9 cellular contexts compared by ENCODE assay signal in genomic region chr4:38189445-38189844, GRCh38.
A peak's percentile ranks its signal among the peaks of the same experiment; 100 is the strongest.
DNase-seq lines count a peak whose midpoint lies in the region; ATAC-seq and TF ChIP-seq lines count a peak whose summit lies in the region.
"Had no signal": no experiment of that assay in that cellular context is flagged by ENCODE, and none has a peak within 500 bp of the region (broad histone marks: within the 10 kb centered on the region; RNA-seq: fewer than 3 reads in every experiment).

No MANE protein-coding gene starts in this region.

- H3K79me2 ChIP-seq in GM23248 (ENCODE audit: insufficient read depth) (no peaks in the 10 kb centered on the region), PC-3 (ENCODE audit: low read length) (no peaks in the 10 kb centered on the region)

- ATAC-seq in PC-3 = peak; percentile 73
- no peak for ATAC-seq in GM18517 (IDR thresholded peaks at IDR 0.05; ENCODE audit: unreplicated experiment)

- H3K36me3 ChIP-seq in GM23248 (ENCODE audit: low read depth) (no peaks in the 10 kb centered on the region), PC-3 (ENCODE audit: low read depth, low read length) (no peaks in the 10 kb centered on the region)
- H3K36me3 ChIP-seq: SJCRH30 had no signal

- H3K4me1 ChIP-seq in GM23248 (ENCODE audit: insufficient read depth) (peaks cover 23% of the 10 kb centered on the region), PC-3 (ENCODE audit: insufficient read depth, low read length) (peaks cover 28% of the 10 kb centered on the region)

- in situ Hi-C loops in GM23248 (cut with MboI) = loop anchor here (10.0 kb wide), 2 partner anchors 485 to 545 kb away; no protein-coding TSS in a partner anchor

- H2AFZ ChIP-seq in GM23248 (no peak overlapping the region), PC-3 (ENCODE audit: low read length) (no peak overlapping the region)

- H3K4me3 ChIP-seq in GM23248 (no peak overlapping the region), PC-3 (ENCODE audit: low read length) (peak overlapping the region; percentile 31; the same call in 1 of the 2 replicates), epithelial cell of proximal tubule (ENCODE audit: low read depth, low read length) (no peak overlapping the region)
- H3K4me3 ChIP-seq: SJCRH30 had no signal

- H3K9ac ChIP-seq in GM23248 (no peak overlapping the region), PC-3 (ENCODE audit: low read length) (peak overlapping the region; percentile 95)

- H4K20me1 ChIP-seq in GM23248 (ENCODE audit: insufficient read depth) (no peaks in the 10 kb centered on the region), PC-3 (ENCODE audit: low read length) (no peaks in the 10 kb centered on the region)

- H3F3A ChIP-seq in GM23248 (ENCODE audit: insufficient read depth) (peaks cover 16% of the 10 kb centered on the region; the same call in 1 of the 2 replicates), PC-3 (ENCODE audit: low read length, unreplicated experiment) (no peaks in the 10 kb centered on the region)

- POLR2A ChIA-PET in PC-3 (lab: Charles Lee; ENCODE audit: unreplicated experiment) = no interaction called here

- H3K9me3 ChIP-seq in GM23248 (ENCODE audit: low read depth) (no peaks in the 10 kb centered on the region), PC-3 (ENCODE audit: low read length) (no peaks in the 10 kb centered on the region)
- H3K9me3 ChIP-seq: SJCRH30 had no signal

- H3K27me3 ChIP-seq in GM23248 (replicated peaks; ENCODE audit: insufficient read depth) (no peaks in the 10 kb centered on the region), PC-3 (ENCODE audit: low read length) (no peaks in the 10 kb centered on the region)
- H3K27me3 ChIP-seq: SJCRH30 had no signal

- 1 to 4% methylated on average over 3 of the region's 3 CpGs for WGBS in GM23248 (ENCODE audit: low coverage in 1 of 2, low lambda C conversion rate in 2 of 2, missing lambda C conversion rate in 2 of 2), 2 experiments

- intact Hi-C loops in PC-3 (cut with micrococcal nuclease) = no loop called here

- TF ChIP-seq CTCF in PC-3 (conservative IDR thresholded peaks at IDR 0.05; ENCODE audit: low read depth, low read length) = no peak
- TF ChIP-seq CTCF in epithelial cell of proximal tubule (conservative IDR thresholded peaks at IDR 0.05; ENCODE audit: low read depth, low read length) = no peak

- CTCF ChIA-PET in PC-3 (lab: Charles Lee) = interaction anchor here (0.6 kb wide), 1 partner anchor 713 kb away, joined by 3 read pairs; no protein-coding TSS in a partner anchor

- no TSS peak for BruUV-seq in PC-3 (replicated peaks; lab: Mats Ljungman, UMichigan)

- DNase-seq in GM23248 (peak; percentile 91), PC-3 (peak; percentile 89), epithelial cell of proximal tubule (ENCODE audit: low read depth) (peak; percentile 89), smooth muscle cell of the brain vasculature (ENCODE audit: low read depth, low spot score) (peak; percentile 52), substantia nigra (lab: John Stamatoyannopoulos, UW) (no peak), NCI-H128 (lab: John Stamatoyannopoulos, UW; ENCODE audit: unreplicated experiment) (no peak)
- DNase-seq: activated naive CD8-positive, alpha-beta T cell treated with anti-CD3 and anti-CD28 coated beads, Interleukin-2, amount 10 ng/mL, durations not matched to agents 7 days and 5 days had no signal

- H3K27ac ChIP-seq in GM23248 (peak overlapping the region; percentile 33), PC-3 (ENCODE audit: low read length) (peak overlapping the region; percentile 100), substantia nigra (ENCODE audit: low read depth, low read length, poor library complexity, severe bottlenecking) (no peak overlapping the region)
- H3K27ac ChIP-seq: SJCRH30 had no signal

- H3K4me2 ChIP-seq in GM23248 (ENCODE audit: unreplicated experiment) (no peak overlapping the region), PC-3 (ENCODE audit: low read length) (peak overlapping the region; percentile 77)

- H3K9me2 ChIP-seq in GM23248 (ENCODE audit: insufficient read depth) = no peaks in the 10 kb centered on the region
- H3K9me2 ChIP-seq in PC-3 (replicated peaks; ENCODE audit: low read length) = no peaks in the 10 kb centered on the region

Comparison
In these comparisons a context has a peak if more than half of its experiments do, and no peak if none do; other contexts are left out.
1. DNase-seq: peak in GM23248 (single experiment), PC-3 (single experiment), epithelial cell of proximal tubule (single experiment) and smooth muscle cell of the brain vasculature (single experiment); none in substantia nigra (0 of 49) and NCI-H128 (single experiment).